Comparison of ENCODE assay signal across 8 cellular contexts in the genomic region with DNA sequence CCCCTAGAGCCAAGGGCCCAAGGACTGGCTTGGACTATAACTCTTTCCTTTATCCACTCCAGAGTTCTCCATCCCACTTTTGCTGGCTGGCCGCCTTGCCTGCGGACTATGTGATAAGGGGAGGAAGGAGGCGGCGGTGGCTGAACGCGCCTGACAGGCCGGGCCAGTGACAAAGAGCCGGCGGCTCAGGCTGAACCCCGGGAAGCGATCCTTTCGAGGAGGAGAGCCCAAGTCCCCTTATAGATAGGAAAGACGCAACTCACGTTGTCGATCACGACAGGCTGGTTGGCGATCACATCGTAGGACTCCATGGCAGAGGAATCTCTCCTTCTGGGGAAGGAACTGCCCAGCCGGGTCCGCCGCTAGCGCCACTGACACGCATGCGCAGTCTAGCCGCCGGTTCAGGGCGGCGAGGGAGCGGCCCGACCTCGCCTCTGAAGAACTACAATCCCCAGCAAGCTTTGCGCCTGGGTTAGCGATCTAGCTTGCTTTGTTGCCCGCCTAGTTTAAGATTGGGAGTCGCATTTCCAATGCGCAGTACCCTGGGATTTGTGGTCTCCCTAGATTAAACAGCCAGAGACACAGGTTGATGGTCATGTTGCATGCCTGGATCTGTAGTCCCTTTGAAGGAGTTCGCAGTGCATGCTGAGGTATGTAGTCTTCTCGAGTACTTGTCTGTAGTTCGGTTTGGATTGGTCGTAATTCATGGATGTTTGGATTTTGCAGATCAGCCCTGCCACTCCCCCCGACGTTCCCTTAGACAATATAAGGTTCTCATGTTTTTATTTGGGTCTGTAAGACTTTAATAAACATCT. TPM values are rescaled to one million over a fixed set of nuclear protein-coding genes. Genes with fewer than 3 reads are reported as not detected.
A peak's percentile ranks its signal among the peaks of the same experiment; 100 is the strongest.
DNase-seq lines count a peak whose midpoint lies in the region; ATAC-seq and TF ChIP-seq lines count a peak whose summit lies in the region.

Gene ACTR1A, minus strand, starts transcription at position 376 of the 815 bp plus-strand sequence. Its CDS starts 65 bp downstream, at position 311.

- H3K4me1 Mint-ChIP-seq in activated CD4-positive, alpha-beta T cell treated with anti-CD3 and anti-CD28 coated beads, Interleukin-2, amount 10 ng/mL, durations not matched to agents 24 days and 14 days = peaks cover 27% of the 10 kb centered on the region

- no peaks in the 10 kb centered on the region for H3K9me3 Mint-ChIP-seq in activated CD4-positive, alpha-beta T cell treated with anti-CD3 and anti-CD28 coated beads, Interleukin-2, amount 10 ng/mL, durations not matched to agents 24 days and 14 days

- H3K27ac Mint-ChIP-seq in activated CD4-positive, alpha-beta T cell treated with anti-CD3 and anti-CD28 coated beads, Interleukin-2, amount 10 ng/mL, durations not matched to agents 24 days and 14 days = peak within 1 kb of the TSS; percentile 60

- no peak for TF ChIP-seq CTCF in colonic mucosa (IDR thresholded peaks at IDR 0.05)

- peak within 1 kb of the TSS; percentile 79 to 93 (median 84) for H3K4me3 ChIP-seq in BLaER1 treated with 17β-estradiol and CSF1 and Interleukin-3, amounts not matched to agents 10 nM and 100 nM
- H3K4me3 ChIP-seq in colonic mucosa = peak within 1 kb of the TSS; percentile 56

- peak within 1 kb of the TSS; percentile 85 to 93 (median 88) for H3K9ac ChIP-seq in BLaER1 treated with 17β-estradiol and CSF1 and Interleukin-3, amounts not matched to agents 10 nM and 100 nM
- H3K9ac ChIP-seq in colonic mucosa (ENCODE audit: low read depth in 2 of 2, low read length in 2 of 2) = peak within 1 kb of the TSS; percentile 88 to 95

- peaks cover 60 to 76% (median 71%) of the 10 kb centered on the region in 11 experiments for H4K20me1 ChIP-seq in BLaER1 treated with 17β-estradiol and CSF1 and Interleukin-3, amounts not matched to agents 10 nM and 100 nM

- DNase-seq in NCI-H526 treated with DMSO at 0.1 percent for 48 hours (lab: John Stamatoyannopoulos, UW) (peak; percentile 97), colonic mucosa (peak; percentile 97), kidney tubule cell (ENCODE audit: low spot score) (peak; percentile 100)
- peak; percentile 99 for DNase-seq in activated CD4-positive, alpha-beta T cell treated with anti-CD3 and anti-CD28 coated beads, Interleukin-2, amount 10 ng/mL, durations not matched to agents 24 days and 14 days
- peak; percentile 87 to 95 (median 90) for DNase-seq in stimulated activated CD4-positive, alpha-beta T cell treated with anti-CD3 and anti-CD28 coated beads, Interleukin-1b, Interleukin-23, amount 100 ng/mL, for 24 hours (ENCODE audit: low read depth in 4 of 4, low spot score in 1 of 4)

- no peaks in the 10 kb centered on the region for H3K27me3 ChIP-seq in BLaER1 treated with 17β-estradiol and CSF1 and Interleukin-3, amounts not matched to agents 10 nM and 100 nM
- no peaks in the 10 kb centered on the region for H3K27me3 ChIP-seq in colonic mucosa

- H3K4me1 ChIP-seq in BLaER1 treated with 17β-estradiol and CSF1 and Interleukin-3, amounts not matched to agents 10 nM and 100 nM = peaks cover 43 to 69% (median 55%) of the 10 kb centered on the region in 10 experiments
- H3K4me1 ChIP-seq in colonic mucosa = peaks cover 17% of the 10 kb centered on the region

- H3K4me3 Mint-ChIP-seq in activated CD4-positive, alpha-beta T cell treated with anti-CD3 and anti-CD28 coated beads, Interleukin-2, amount 10 ng/mL, durations not matched to agents 24 days and 14 days = no peak within 1 kb of the TSS

- H3K36me3 ChIP-seq in BLaER1 treated with 17β-estradiol and CSF1 and Interleukin-3, amounts not matched to agents 10 nM and 100 nM = peaks cover 0 to 36% (median 15%) of the 10 kb centered on the region in 11 experiments; a peak in 14 of 22 replicates
- H3K36me3 ChIP-seq in colonic mucosa = no peaks in the 10 kb centered on the region

- peaks cover 22% of the 10 kb centered on the region for H3K36me3 Mint-ChIP-seq in activated CD4-positive, alpha-beta T cell treated with anti-CD3 and anti-CD28 coated beads, Interleukin-2, amount 10 ng/mL, durations not matched to agents 24 days and 14 days (ENCODE audit: low read depth)

- ATAC-seq in GM19328 (IDR thresholded peaks at IDR 0.05; ENCODE audit: unreplicated experiment) (peak; percentile 42), HG03469 (IDR thresholded peaks at IDR 0.05; ENCODE audit: unreplicated experiment) (peak; percentile 33)

- intact Hi-C loops in activated CD4-positive, alpha-beta T cell treated with anti-CD3 and anti-CD28 coated beads, Interleukin-2, amount 10 ng/mL, durations not matched to agents 24 days and 14 days (cut with micrococcal nuclease) = loop anchor here (1.0 to 10.0 kb wide), 22 partner anchors 41 to 1440 kb away; partner anchors contain the start of genes ARL3, ARMH3, BORCS7 and BTRC
- intact Hi-C loops in colonic mucosa (cut with DNase I) = loop anchor here (10.0 kb wide), 1 partner anchor 202 kb away; no protein-coding TSS in a partner anchor

- peak within 1 kb of the TSS; percentile 76 to 90 (median 86) for H3K27ac ChIP-seq in BLaER1 treated with 17β-estradiol and CSF1 and Interleukin-3, amounts not matched to agents 10 nM and 100 nM
- H3K27ac ChIP-seq in colonic mucosa = peak within 1 kb of the TSS; percentile 74

- H3K9me3 ChIP-seq in BLaER1 treated with 17β-estradiol and CSF1 and Interleukin-3, amounts not matched to agents 10 nM and 100 nM (replicated peaks in 1 of 11) = no peaks in the 10 kb centered on the region
- no peaks in the 10 kb centered on the region for H3K9me3 ChIP-seq in colonic mucosa

- H3K4me2 ChIP-seq in BLaER1 treated with 17β-estradiol and CSF1 and Interleukin-3, amounts not matched to agents 10 nM and 100 nM = peak within 1 kb of the TSS; percentile 88 to 98 (median 92)

- no peaks in the 10 kb centered on the region for H3K27me3 Mint-ChIP-seq in activated CD4-positive, alpha-beta T cell treated with anti-CD3 and anti-CD28 coated beads, Interleukin-2, amount 10 ng/mL, durations not matched to agents 24 days and 14 days

RNA-seq across cellular contexts. Expression of gene ACTR1A, which starts in this region (rescaled TPM):
- total RNA-seq in activated CD4-positive, alpha-beta T cell treated with anti-CD3 and anti-CD28 coated beads, Interleukin-2, amount 10 ng/mL, durations not matched to agents 24 days and 14 days = 60.9 and 64.8 TPM in 2 replicates
- total RNA-seq in colonic mucosa = 10 to 100 TPM; 76.4 to 88.8 TPM

Comparison
In these comparisons a context has a peak if more than half of its experiments do, and no peak if none do; other contexts are left out.
1. Peak in every context shown above with its lines: DNase-seq, ATAC-seq, H3K4me3 ChIP-seq and H3K27ac ChIP-seq.